In the genomic region with DNA sequence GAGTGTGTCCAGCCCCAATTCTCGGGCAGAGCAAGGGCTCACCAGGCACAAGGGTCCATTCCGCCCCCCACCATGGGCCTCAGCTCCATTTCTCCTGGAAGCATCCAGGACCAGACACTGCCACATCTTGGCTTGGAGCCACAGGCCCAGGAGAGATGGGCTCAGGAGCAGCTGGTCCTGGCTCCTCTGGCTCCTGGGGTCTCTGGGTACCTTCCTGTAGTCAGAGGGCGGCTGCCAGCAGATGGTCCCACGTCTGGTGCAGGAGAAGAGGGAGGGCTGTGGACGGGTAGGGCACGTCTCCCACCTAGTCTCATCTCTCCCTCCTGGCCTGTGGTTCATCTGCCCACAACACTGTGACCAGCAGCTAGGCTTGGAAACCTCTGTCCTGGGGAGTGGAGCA, we compare ENCODE assay signal across 18 cellular contexts. TPM values are rescaled to one million over a fixed set of nuclear protein-coding genes. Genes with fewer than 3 reads are reported as not detected.
DNase-seq lines count a peak whose midpoint lies in the region; ATAC-seq and TF ChIP-seq lines count a peak whose summit lies in the region.
"Had no signal": no experiment of that assay in that cellular context is flagged by ENCODE, and none has a peak within 500 bp of the region (broad histone marks: within the 10 kb centered on the region; RNA-seq: fewer than 3 reads in every experiment).

No MANE protein-coding gene starts in this region.

- no peak overlapping the region for H3K23ac ChIP-seq in IMR-90 (ENCODE audit: low read depth, low read length)

- H3K9me1 ChIP-seq in IMR-90 (ENCODE audit: insufficient read depth, low read length): no peaks in the 10 kb centered on the region; the same call in 1 of the 2 replicates

- peak overlapping the region; percentile 58 for H2AFZ ChIP-seq in IMR-90 (replicated peaks; ENCODE audit: low read length, poor library complexity)
- H2AFZ ChIP-seq: GM23248 had no signal

- no peak overlapping the region for H3K14ac ChIP-seq in IMR-90 (replicated peaks; ENCODE audit: low read depth, low read length)

- H3K9me3 ChIP-seq in IMR-90 (ENCODE audit: control insufficient read depth, insufficient read depth, low read length): peaks cover 2% of the 10 kb centered on the region; the same call in 1 of the 2 replicates
- no peaks in the 10 kb centered on the region for H3K9me3 ChIP-seq in WERI-Rb-1 (ENCODE audit: severe bottlenecking)
- H3K9me3 ChIP-seq: A549; BLaER1 treated with 17β-estradiol and CSF1 and Interleukin-3, amounts not matched to agents 10 nM and 100 nM; HAP-1 had no signal

- no peak overlapping the region for H3K18ac ChIP-seq in IMR-90 (ENCODE audit: low read depth, low read length)

- H2AK9ac ChIP-seq in IMR-90 (replicated peaks; ENCODE audit: low read depth, low read length, poor library complexity): no peak overlapping the region

- no peak overlapping the region for H4K91ac ChIP-seq in IMR-90 (ENCODE audit: insufficient read depth, low read depth, low read length)

- H4K8ac ChIP-seq in IMR-90 (ENCODE audit: low read depth in 2 of 2, low read length in 2 of 2): no peak overlapping the region

- H2BK20ac ChIP-seq in IMR-90 (ENCODE audit: low read depth, low read length): no peak overlapping the region

- no TSS peak for BruUV-seq in IMR-90 (replicated peaks; lab: Mats Ljungman, UMichigan)

- no peak overlapping the region for H3K56ac ChIP-seq in IMR-90 (ENCODE audit: extremely low read depth, insufficient read depth, low read length)

- CTCF ChIA-PET in IMR-90 (lab: Yijun Ruan, JAX): no interaction called here

- intact Hi-C loops in IMR-90 (cut with micrococcal nuclease): no loop called here
- intact Hi-C loops in activated CD4-positive, alpha-beta T cell treated with anti-CD3 and anti-CD28 coated beads, Interleukin-2, amount 10 ng/mL, durations not matched to agents 24 days and 14 days (cut with micrococcal nuclease): no loop called here

- no peak for ATAC-seq in IMR-90 (ENCODE audit: low read depth)
- ATAC-seq: A549 had no signal

- H3K4me1 Mint-ChIP-seq in activated CD4-positive, alpha-beta T cell treated with anti-CD3 and anti-CD28 coated beads, Interleukin-2, amount 10 ng/mL, durations not matched to agents 24 days and 14 days: no peaks in the 10 kb centered on the region
- H3K4me1 Mint-ChIP-seq: CD8-positive, alpha-beta memory T cell had no signal

- H2AK5ac ChIP-seq in IMR-90 (ENCODE audit: low read depth, low read length): no peak overlapping the region

- H4K20me1 ChIP-seq in IMR-90 (ENCODE audit: insufficient read depth, low read length): no peaks in the 10 kb centered on the region

- H3K27ac ChIP-seq in IMR-90 (ENCODE audit: insufficient read depth, low read length) (no peak overlapping the region), WERI-Rb-1 (peak overlapping the region; percentile 77)
- H3K27ac ChIP-seq: 22Rv1; A549; BLaER1 treated with 17β-estradiol and CSF1 and Interleukin-3, amounts not matched to agents 10 nM and 100 nM; GM23248 had no signal

- TF ChIP-seq RAD21 in IMR-90 (IDR thresholded peaks at IDR 0.05; ENCODE audit: low read length): no peak

- H3K79me1 ChIP-seq in IMR-90 (ENCODE audit: low read depth in 1 of 2, low read length in 2 of 2): no peaks in the 10 kb centered on the region

- DNase-seq in NCI-H82 (lab: John Stamatoyannopoulos, UW) (peak; percentile 71), NCI-H82 treated with DMSO at 0.1 percent for 48 hours (lab: John Stamatoyannopoulos, UW; ENCODE audit: unreplicated experiment) (no peak), IMR-90 (no peak), NCI-H2171 treated with DMSO at 0.1 percent for 48 hours (lab: John Stamatoyannopoulos, UW) (peak; percentile 73), WERI-Rb-1 (no peak), NCI-H187 (lab: John Stamatoyannopoulos, UW) (no peak), KG1 (lab: John Stamatoyannopoulos, UW) (no peak)
- no peak for DNase-seq in activated CD4-positive, alpha-beta T cell treated with anti-CD3 and anti-CD28 coated beads, Interleukin-2, amount 10 ng/mL, durations not matched to agents 24 days and 14 days
- DNase-seq: CD8-positive, alpha-beta memory T cell; COR-L47; DMS53; GM23248 had no signal

- no peaks in the 10 kb centered on the region for H3K9me3 Mint-ChIP-seq in activated CD4-positive, alpha-beta T cell treated with anti-CD3 and anti-CD28 coated beads, Interleukin-2, amount 10 ng/mL, durations not matched to agents 24 days and 14 days
- H3K9me3 Mint-ChIP-seq: CD8-positive, alpha-beta memory T cell had no signal

- H3K4me1 ChIP-seq in IMR-90 (ENCODE audit: control insufficient read depth, insufficient read depth, low read length): no peaks in the 10 kb centered on the region
- H3K4me1 ChIP-seq: HAP-1 had no signal

- no peak overlapping the region for H3K4me3 ChIP-seq in IMR-90 (ENCODE audit: insufficient read depth, low read depth, low read length)
- H3K4me3 ChIP-seq in WERI-Rb-1 (ENCODE audit: low read depth, low read length): no peak overlapping the region; the same call in 1 of the 2 replicates
- H3K4me3 ChIP-seq: A549; BLaER1 treated with 17β-estradiol and CSF1 and Interleukin-3, amounts not matched to agents 10 nM and 100 nM; GM23248; HAP-1 had no signal

- dilution Hi-C loops in IMR-90 (cut with HindIII; ENCODE audit: low sequenced_read_pairs, unreplicated experiment): no loop called here

- WGBS in IMR-90 (ENCODE audit: extremely low coverage in 2 of 2, insufficient read length in 1 of 2), 2 experiments: 25% methylated on average over 1 of the region's 6 CpGs; no CpG with 5 or more reads in 1 of the 2 experiments

- in situ Hi-C loops in IMR-90 (cut with MboI; ENCODE audit: low sequenced_read_pairs): no loop called here

- H3K4me2 ChIP-seq in IMR-90 (ENCODE audit: low read depth, low read length): no peak overlapping the region
- H3K4me2 ChIP-seq: A549; BLaER1 treated with 17β-estradiol and CSF1 and Interleukin-3, amounts not matched to agents 10 nM and 100 nM had no signal

- H2BK120ac ChIP-seq in IMR-90 (ENCODE audit: low read depth, low read length): no peak overlapping the region

- no peak for TF ChIP-seq POLR2A in IMR-90 (IDR thresholded peaks at IDR 0.05; ENCODE audit: low read depth, low read length)

- H3K36me3 ChIP-seq in IMR-90 (ENCODE audit: control insufficient read depth, insufficient read depth, low read length) (no peaks in the 10 kb centered on the region), WERI-Rb-1 (no peaks in the 10 kb centered on the region; the same call in 1 of the 2 replicates)
- H3K36me3 ChIP-seq: BLaER1 treated with 17β-estradiol and CSF1 and Interleukin-3, amounts not matched to agents 10 nM and 100 nM; HAP-1 had no signal

- H3K36me3 Mint-ChIP-seq in activated CD4-positive, alpha-beta T cell treated with anti-CD3 and anti-CD28 coated beads, Interleukin-2, amount 10 ng/mL, durations not matched to agents 24 days and 14 days (ENCODE audit: low read depth): no peaks in the 10 kb centered on the region
- H3K36me3 Mint-ChIP-seq: CD8-positive, alpha-beta memory T cell had no signal

- no peak overlapping the region for H2BK15ac ChIP-seq in IMR-90 (ENCODE audit: low read depth, low read length)

- H2BK5ac ChIP-seq in IMR-90 (ENCODE audit: low read depth, low read length, poor library complexity, severe bottlenecking): no peak overlapping the region

- peaks cover 2% of the 10 kb centered on the region for H3K27me3 Mint-ChIP-seq in activated CD4-positive, alpha-beta T cell treated with anti-CD3 and anti-CD28 coated beads, Interleukin-2, amount 10 ng/mL, durations not matched to agents 24 days and 14 days

- H3K27ac Mint-ChIP-seq in activated CD4-positive, alpha-beta T cell treated with anti-CD3 and anti-CD28 coated beads, Interleukin-2, amount 10 ng/mL, durations not matched to agents 24 days and 14 days: no peak overlapping the region
- H3K27ac Mint-ChIP-seq: CD8-positive, alpha-beta memory T cell had no signal

- TF ChIP-seq CTCF in IMR-90 (conservative IDR thresholded peaks at IDR 0.05; ENCODE audit: low read depth, low read length) (no peak), WERI-Rb-1 (IDR thresholded peaks at IDR 0.05; ENCODE audit: low read depth, low read length) (no peak)

- no peak overlapping the region for H3K4ac ChIP-seq in IMR-90 (ENCODE audit: low read depth, low read length)

- POLR2A ChIA-PET in IMR-90 (lab: Charles Lee; ENCODE audit: unreplicated experiment): no interaction called here

- no peak overlapping the region for H3K9ac ChIP-seq in IMR-90 (ENCODE audit: low read depth, low read length)
- H3K9ac ChIP-seq: BLaER1 treated with 17β-estradiol and CSF1 and Interleukin-3, amounts not matched to agents 10 nM and 100 nM; GM23248 had no signal

- no peak overlapping the region for H4K5ac ChIP-seq in IMR-90 (ENCODE audit: low read depth, low read length)

- H3K27me3 ChIP-seq in IMR-90 (ENCODE audit: control insufficient read depth, insufficient read depth, low read length) (peaks cover 27% of the 10 kb centered on the region; the same call in 1 of the 2 replicates), WERI-Rb-1 (ENCODE audit: insufficient read depth, low read depth, severe bottlenecking) (peaks cover 15% of the 10 kb centered on the region)

- no peak overlapping the region for H3K4me3 Mint-ChIP-seq in activated CD4-positive, alpha-beta T cell treated with anti-CD3 and anti-CD28 coated beads, Interleukin-2, amount 10 ng/mL, durations not matched to agents 24 days and 14 days

TF ChIP-seq in IMR-90, 13 proteins besides CTCF, POLR2A, EP300 and RAD21 (continues in another document):
- TF ChIP-seq MAZ (IDR thresholded peaks at IDR 0.05; ENCODE audit: borderline replicate concordance, low read depth, low read length) (no peak), MXI1 (IDR thresholded peaks at IDR 0.05; ENCODE audit: borderline replicate concordance, low read depth, low read length) (no peak), BHLHE40 (IDR thresholded peaks at IDR 0.05; ENCODE audit: low read depth, low read length) (no peak)

RNA-seq across cellular contexts. Expression of a gene that starts 8.0 kb away (rescaled TPM):
- total RNA-seq in IMR-90 (2012; rRNA removed): under 0.01 TPM in 1 of 2 replicates, not detected in the other
- polyA plus RNA-seq in IMR-90 (2012; rRNA removed): 0.03 and 0.06 TPM in 2 replicates
- polyA plus RNA-seq in IMR-90 (2012; cell fraction: cytosol; rRNA removed): 0.03 TPM in 1 of 2 replicates, not detected in the other
- polyA plus RNA-seq in IMR-90 (2012; cell fraction: nucleus; rRNA removed; ENCODE audit: low replicate concordance): 0.26 and 0.38 TPM in 2 replicates
- not detected in 2 replicates for total RNA-seq in activated CD4-positive, alpha-beta T cell treated with anti-CD3 and anti-CD28 coated beads, Interleukin-2, amount 10 ng/mL, durations not matched to agents 24 days and 14 days
- total RNA-seq: CD8-positive, alpha-beta memory T cell; GM23248; H4; HT-29 had no signal
- polyA plus RNA-seq: CD8-positive, alpha-beta memory T cell; GM23248 had no signal

RNA-seq across cellular contexts. Expression of a gene that starts 30.7 kb away (rescaled TPM):
- total RNA-seq in IMR-90 (2012; rRNA removed): 10.0 and 11.3 TPM in 2 replicates
- polyA plus RNA-seq in IMR-90 (2012; rRNA removed): 269 and 298 TPM in 2 replicates
- polyA plus RNA-seq in IMR-90 (2012; cell fraction: cytosol; rRNA removed): 360 and 422 TPM in 2 replicates
- 90.5 and 138 TPM in 2 replicates for polyA plus RNA-seq in IMR-90 (2012; cell fraction: nucleus; rRNA removed; ENCODE audit: low replicate concordance)
- not detected in 2 replicates for total RNA-seq in activated CD4-positive, alpha-beta T cell treated with anti-CD3 and anti-CD28 coated beads, Interleukin-2, amount 10 ng/mL, durations not matched to agents 24 days and 14 days
- total RNA-seq: CD8-positive, alpha-beta memory T cell; H4 had no signal
- polyA plus RNA-seq: CD8-positive, alpha-beta memory T cell had no signal

RNA-seq across cellular contexts. Expression of a gene that starts 55.1 kb away (rescaled TPM):
- 10.8 TPM in 2 replicates for total RNA-seq in IMR-90 (2012; rRNA removed)
- 25.9 and 27.7 TPM in 2 replicates for polyA plus RNA-seq in IMR-90 (2012; rRNA removed)
- polyA plus RNA-seq in IMR-90 (2012; cell fraction: cytosol; rRNA removed): 22.1 and 24.3 TPM in 2 replicates
- polyA plus RNA-seq in IMR-90 (2012; cell fraction: nucleus; rRNA removed; ENCODE audit: low replicate concordance): 188 and 200 TPM in 2 replicates
- total RNA-seq in activated CD4-positive, alpha-beta T cell treated with anti-CD3 and anti-CD28 coated beads, Interleukin-2, amount 10 ng/mL, durations not matched to agents 24 days and 14 days: 75.7 and 79.4 TPM in 2 replicates

Comparison
In these comparisons a context has a peak if more than half of its experiments do, and no peak if none do; other contexts are left out.
1. DNase-seq: peak in NCI-H82 (single experiment) and NCI-H2171 treated with DMSO at 0.1 percent for 48 hours (single experiment); none in NCI-H82 treated with DMSO at 0.1 percent for 48 hours (single experiment), IMR-90 (single experiment), WERI-Rb-1 (single experiment), NCI-H187 (0 of 2), activated CD4-positive, alpha-beta T cell treated with anti-CD3 and anti-CD28 coated beads, Interleukin-2, amount 10 ng/mL, durations not matched to agents 24 days and 14 days (single experiment) and KG1 (single experiment).
2. RNA of a gene that starts 30.7 kb away (total RNA-seq): 10.0 to 11.3 TPM in IMR-90; not detected in activated CD4-positive, alpha-beta T cell treated with anti-CD3 and anti-CD28 coated beads, Interleukin-2, amount 10 ng/mL, durations not matched to agents 24 days and 14 days; every median in the first group is over 10 times any median in the second.